ENCODE assay signal across 10 cellular contexts in genomic region chr12:12899530-12900380, GRCh38. TPM values are rescaled to one million over a fixed set of nuclear protein-coding genes. Genes with fewer than 3 reads are reported as not detected.
DNase-seq lines count a peak whose midpoint lies in the region; ATAC-seq, FAIRE-seq and TF ChIP-seq lines count a peak whose summit lies in the region.
"Had no signal": no experiment of that assay in that cellular context is flagged by ENCODE, and none has a peak within 500 bp of the region (broad histone marks: within the 10 kb centered on the region; RNA-seq: fewer than 3 reads in every experiment).

No MANE protein-coding gene starts in this region.

- peaks cover 56% of the 10 kb centered on the region for H3K4me1 Mint-ChIP-seq in osteocyte (ENCODE audit: unreplicated experiment)

- DNase-seq in A549 (ENCODE audit: low read depth in 1 of 2, low spot score in 1 of 2) (peak in 1 of 2 experiments; percentile 76), K562 (ENCODE audit: extremely low read depth in 1 of 4, low spot score in 3 of 4) (no peak), osteocyte (ENCODE audit: extremely low spot score, unreplicated experiment) (no peak), Peyer's patch (no peak), UCSD-AML1 (lab: John Stamatoyannopoulos, UW; ENCODE audit: unreplicated experiment) (no peak)

- intact Hi-C loops in K562 (cut with micrococcal nuclease): no loop called here

- no peak overlapping the region for H2AFZ ChIP-seq in K562 (ENCODE audit: low read depth, low read length)

- H3K4me1 ChIP-seq in A549 (peaks cover 98% of the 10 kb centered on the region), K562 (replicated peaks in 1 of 2; ENCODE audit: control insufficient read depth in 2 of 2, insufficient read depth in 2 of 2, low read length in 2 of 2) (no peaks in the 10 kb centered on the region), Peyer's patch (peaks cover 0 to 32% (median 1%) of the 10 kb centered on the region in 4 donors)

- H3K27ac Mint-ChIP-seq in osteocyte (ENCODE audit: unreplicated experiment): peak overlapping the region; percentile 81

- TF ChIP-seq EP300 in A549 (IDR thresholded peaks at IDR 0.05) (no peak), K562 (IDR thresholded peaks at IDR 0.05; ENCODE audit: low read length) (no peak)

- H3K36me3 Mint-ChIP-seq in osteocyte (ENCODE audit: unreplicated experiment): no peaks in the 10 kb centered on the region

- no peak overlapping the region for H3K9ac ChIP-seq in K562 (ENCODE audit: insufficient read depth in 1 of 2, low read depth in 2 of 2, low read length in 2 of 2)

- H3K27me3 ChIP-seq in K562 (ENCODE audit: control insufficient read depth in 2 of 2, insufficient read depth in 2 of 2, low read length in 2 of 2) (peaks cover 17 to 40% of the 10 kb centered on the region in 2 experiments; a peak in 4 of 5 replicates), Peyer's patch (no peaks in the 10 kb centered on the region)

- H3K27ac ChIP-seq in A549 (peak overlapping the region; percentile 84 to 85), K562 (ENCODE audit: extremely low read depth, low read depth, low read length) (no peak overlapping the region), Peyer's patch (peak overlapping the region in 2 of 4 donors; percentile 23 to 64)
- H3K27ac ChIP-seq: cardiac muscle cell had no signal

- 40% methylated on average over 10 of the region's 10 CpGs for WGBS in A549 (ENCODE audit: missing lambda C conversion rate)
- 27% methylated on average over 8 of the region's 10 CpGs for whole genome bisulfite sequencing in K562 (ENCODE audit: insufficient coverage, low coverage, missing lambda C conversion rate)

- in situ Hi-C loops in K562 (cut with MboI): no loop called here

- POLR2A ChIA-PET in A549 (lab: Yijun Ruan, JAX): interaction anchor here (3.2 kb wide), 1 partner anchor 9 kb away, joined by 19 read pairs; the partner anchor contains the start of gene GPRC5A
- POLR2A ChIA-PET in K562 (lab: Yijun Ruan, JAX): interaction anchor here (0.5 to 0.8 kb wide), 4 partner anchors 9 to 181 kb away, joined by 3 read pairs; no protein-coding TSS in a partner anchor

- no peaks in the 10 kb centered on the region for H3K27me3 Mint-ChIP-seq in osteocyte (ENCODE audit: unreplicated experiment)

- H3K79me2 ChIP-seq in K562 (ENCODE audit: control insufficient read depth, insufficient read depth, low read length): no peaks in the 10 kb centered on the region

- no peak for TF ChIP-seq RAD21 in A549 (conservative IDR thresholded peaks at IDR 0.05 in 1 of 2, IDR thresholded peaks at IDR 0.05 in 1 of 2)
- no peak for TF ChIP-seq RAD21 in K562 (CRISPR knock-in tag; conservative IDR thresholded peaks at IDR 0.05 in 1 of 2, IDR thresholded peaks at IDR 0.05 in 1 of 2)

- FAIRE-seq in A549 (lab: Jason Lieb, UNC): peak; percentile 79
- no peak for FAIRE-seq in K562 (lab: Jason Lieb, UNC)

- H3K4me3 Mint-ChIP-seq in osteocyte (ENCODE audit: unreplicated experiment): no peak overlapping the region

- H3K4me3 ChIP-seq in A549 (0 out of 3 replicates have a peak overlapping the region, but pooled peaks have one; percentile 0), K562 (no peak overlapping the region), Peyer's patch (no peak overlapping the region)
- H3K4me3 ChIP-seq: cardiac muscle cell had no signal

- H3K9me1 ChIP-seq in K562 (ENCODE audit: control insufficient read depth, insufficient read depth, low read length): no peaks in the 10 kb centered on the region

- H3K4me2 ChIP-seq in A549: peak overlapping the region; percentile 89
- H3K4me2 ChIP-seq in K562 (ENCODE audit: insufficient read depth, low read length): no peak overlapping the region

- BruUV-seq in K562 (replicated peaks; lab: Mats Ljungman, UMichigan): no TSS peak

- TF ChIP-seq POLR2A in A549 (IDR thresholded peaks at IDR 0.05; ENCODE audit: low read length): no peak
- TF ChIP-seq POLR2A in K562 (conservative IDR thresholded peaks at IDR 0.05): no peak
- no peak for TF ChIP-seq POLR2A in Peyer's patch (IDR thresholded peaks at IDR 0.05)

- no peaks in the 10 kb centered on the region for H3K9me3 Mint-ChIP-seq in osteocyte (ENCODE audit: unreplicated experiment)

- ATAC-seq in A549 (peak; percentile 33 to 64), GM19023 (IDR thresholded peaks at IDR 0.05; ENCODE audit: unreplicated experiment) (peak; percentile 79), HG03469 (IDR thresholded peaks at IDR 0.05; ENCODE audit: unreplicated experiment) (peak; percentile 95), K562 (peak; percentile 46), GM19397 (IDR thresholded peaks at IDR 0.05; ENCODE audit: unreplicated experiment) (no peak)

- 0 out of 2 replicates have a peak, but pooled peaks cover 4% of the 10 kb centered on the region for H4K20me1 ChIP-seq in K562 (replicated peaks; ENCODE audit: control insufficient read depth, insufficient read depth, low read length)

- H3K9me3 ChIP-seq in A549 (no peaks in the 10 kb centered on the region), K562 (replicated peaks; ENCODE audit: control insufficient read depth, insufficient read depth, low read depth, low read length) (no peaks in the 10 kb centered on the region), Peyer's patch (no peaks in the 10 kb centered on the region)

- H3K36me3 ChIP-seq in K562 (ENCODE audit: control insufficient read depth, insufficient read depth, low read length) (no peaks in the 10 kb centered on the region), Peyer's patch (no peaks in the 10 kb centered on the region)
- H3K36me3 ChIP-seq: cardiac muscle cell had no signal

- CTCF ChIA-PET in A549 (lab: Yijun Ruan, JAX) (interaction anchor here (0.9 to 7.7 kb wide), 7 partner anchors 8 to 112 kb away, joined by 3 to 48 read pairs (median 10); partner anchors contain the start of genes DDX47 and GPRC5A), K562 (lab: Yijun Ruan, JAX; ENCODE audit: low intra/inter-chr PET ratio) (no interaction called here)

- TF ChIP-seq CTCF in A549 (IDR thresholded peaks at IDR 0.05) (no peak), K562 (IDR thresholded peaks at IDR 0.05 in 2 of 3, conservative IDR thresholded peaks at IDR 0.05 in 1 of 3; ENCODE audit: insufficient read depth in 2 of 3, low read depth in 1 of 3, low read length in 3 of 3) (no peak), osteocyte (IDR thresholded peaks at IDR 0.05) (no peak), Peyer's patch (IDR thresholded peaks at IDR 0.05) (no peak)

TF ChIP-seq in K562, 482 proteins besides CTCF, POLR2A, EP300 and RAD21 (continues in another document):
- TF ChIP-seq ZNF584 (CRISPR knock-in tag; IDR thresholded peaks at IDR 0.05; ENCODE audit: low read depth) (peak; percentile 39; the same call in 1 of the 2 replicates), FOSL1 (tag; conservative IDR thresholded peaks at IDR 0.05) (peak; percentile 86)

RNA-seq across cellular contexts. Expression of gene GPRC5A, which starts 8.4 kb away (rescaled TPM):
- polyA plus RNA-seq in A549 (2011; rRNA removed) (296 and 321 TPM in 2 replicates), A549 (2017; fragmentation: RNase III; extraction: RNeasy Plus Mini Kit Qiagen cat#74134 plus additional on column Dnase treatment) (173 to 207 TPM (median 197 TPM) in 3 replicates), K562 (2011; rRNA removed) (0.08 and 0.18 TPM in 2 replicates), K562 (2014; fragmentation: Illumina TruSeq; extraction: Trizol) (0.01 and 0.03 TPM in 2 replicates), K562 (2014; fragmentation: Nextera tagmentation; extraction: Ambion mirVana) (not detected), K562 (2014; rRNA removed) (0.04 TPM in 1 of 2 replicates, not detected in the other)
- 275 and 331 TPM in 2 replicates for polyA plus RNA-seq in A549 (2012; cell fraction: cytosol; rRNA removed)
- polyA plus RNA-seq in A549 (2012; cell fraction: nucleus; rRNA removed): 582 and 654 TPM in 2 replicates
- polyA minus RNA-seq in A549 (2011; rRNA and poly(A)+ RNA removed): 913 and 975 TPM in 2 replicates
- 0.16 and 0.65 TPM in 2 replicates for total RNA-seq in K562 (2011; cell fraction: chromatin; rRNA removed; ENCODE audit: low replicate concordance)
- 0.17 and 0.26 TPM in 2 replicates for total RNA-seq in K562 (2011; cell fraction: nucleolus; rRNA removed)
- 0.07 and 0.23 TPM in 2 replicates for total RNA-seq in K562 (2011; cell fraction: nucleoplasm; rRNA removed)
- total RNA-seq in K562 (2014; rRNA removed) (not detected in 2 replicates), K562 (2014; rRNA removed; fragmentation: Illumina TruSeq; extraction: Trizol) (not detected in 2 replicates), K562 (2015; rRNA removed; fragmentation: Illumina TruSeq; extraction: Trizol) (not detected in 2 replicates), K562 (2021) (0.64 and 0.78 TPM in 2 replicates), osteocyte (25.7 and 27.3 TPM in 2 replicates), Peyer's patch (100 to 1,000 TPM in 1 of 4 donors, 10 to 100 TPM in 3; 16.5 to 106 (median 91.1) TPM)
- polyA plus RNA-seq in K562 (2011; cell fraction: cytosol; rRNA removed): 0.28 and 0.66 TPM in 2 replicates
- 0.06 and 0.29 TPM in 2 replicates for polyA plus RNA-seq in K562 (2011; cell fraction: nucleus; rRNA removed)
- 0.03 and 0.04 TPM in 2 replicates for polyA plus RNA-seq in K562 (2012)
- 0.18 and 0.53 TPM in 2 replicates for polyA minus RNA-seq in K562 (2011; rRNA and poly(A)+ RNA removed)
- 0.38 and 2.5 TPM in 2 replicates for polyA minus RNA-seq in K562 (2011; cell fraction: cytosol; rRNA and poly(A)+ RNA removed)
- 0.44 and 0.54 TPM in 2 replicates for polyA minus RNA-seq in K562 (2011; cell fraction: nucleus; rRNA and poly(A)+ RNA removed)

RNA-seq across cellular contexts. Expression of gene GPRC5D, which starts 52.2 kb away (rescaled TPM):
- not detected in 2 replicates for polyA plus RNA-seq in A549 (2011; rRNA removed)
- polyA plus RNA-seq in A549 (2012; cell fraction: cytosol; rRNA removed): 0.04 TPM in 1 of 2 replicates, not detected in the other
- 0.23 TPM in 2 replicates for polyA plus RNA-seq in A549 (2012; cell fraction: nucleus; rRNA removed)
- polyA plus RNA-seq in A549 (2017; fragmentation: RNase III; extraction: RNeasy Plus Mini Kit Qiagen cat#74134 plus additional on column Dnase treatment): not detected in 3 replicates
- not detected in 2 replicates for polyA minus RNA-seq in A549 (2011; rRNA and poly(A)+ RNA removed)
- total RNA-seq in K562 (2011; cell fraction: chromatin; rRNA removed; ENCODE audit: low replicate concordance): not detected in 2 replicates
- total RNA-seq in K562 (2011; cell fraction: nucleolus; rRNA removed): not detected in 2 replicates
- not detected in 2 replicates for total RNA-seq in K562 (2011; cell fraction: nucleoplasm; rRNA removed)
- not detected in 2 replicates for total RNA-seq in K562 (2014; rRNA removed)
- total RNA-seq in K562 (2014; rRNA removed; fragmentation: Illumina TruSeq; extraction: Trizol): not detected in 2 replicates
- total RNA-seq in K562 (2015; rRNA removed; fragmentation: Illumina TruSeq; extraction: Trizol): not detected in 2 replicates
- total RNA-seq in K562 (2021): not detected in 2 replicates
- 0.08 TPM in 1 of 2 replicates, not detected in the other for polyA plus RNA-seq in K562 (2011; rRNA removed)
- not detected in 2 replicates for polyA plus RNA-seq in K562 (2011; cell fraction: cytosol; rRNA removed)
- not detected in 2 replicates for polyA plus RNA-seq in K562 (2011; cell fraction: nucleus; rRNA removed)
- 0.86 and 1.0 TPM in 2 replicates for polyA plus RNA-seq in K562 (2012)
- not detected in 2 replicates for polyA plus RNA-seq in K562 (2014; fragmentation: Illumina TruSeq; extraction: Trizol)
- polyA plus RNA-seq in K562 (2014; fragmentation: Nextera tagmentation; extraction: Ambion mirVana): 1 to 10 TPM; 1.0 to 1.1 TPM
- not detected in 2 replicates for polyA plus RNA-seq in K562 (2014; rRNA removed)
- polyA minus RNA-seq in K562 (2011; rRNA and poly(A)+ RNA removed): not detected in 2 replicates
- not detected in 2 replicates for polyA minus RNA-seq in K562 (2011; cell fraction: cytosol; rRNA and poly(A)+ RNA removed)
- polyA minus RNA-seq in K562 (2011; cell fraction: nucleus; rRNA and poly(A)+ RNA removed): not detected in 2 replicates
- total RNA-seq in osteocyte: not detected in 2 replicates
- 1 to 10 TPM in 1 of 4 donors, not detected in 3; 1.3 TPM for total RNA-seq in Peyer's patch
- total RNA-seq: cardiac muscle cell, temporal lobe had no signal

Comparison
In these comparisons a context has a peak if more than half of its experiments do, and no peak if none do; other contexts are left out.
1. RNA of gene GPRC5A, which starts 8.4 kb away (total RNA-seq): 16.5 to 106 TPM in Peyer's patch and 25.7 to 27.3 TPM in osteocyte; 0.07 to 0.78 TPM in K562; every median in the first group is over 4 times any median in the second.
2. Of the 35 proteins assayed by ChIP-seq in both K562 and A549: peak only in K562: none; only in A549: JUNB, POLR2AphosphoS2 and USF2; in both: none; in neither: 30; mixed calls (peak in some experiments, not most) for 2.